In the genomic region with DNA sequence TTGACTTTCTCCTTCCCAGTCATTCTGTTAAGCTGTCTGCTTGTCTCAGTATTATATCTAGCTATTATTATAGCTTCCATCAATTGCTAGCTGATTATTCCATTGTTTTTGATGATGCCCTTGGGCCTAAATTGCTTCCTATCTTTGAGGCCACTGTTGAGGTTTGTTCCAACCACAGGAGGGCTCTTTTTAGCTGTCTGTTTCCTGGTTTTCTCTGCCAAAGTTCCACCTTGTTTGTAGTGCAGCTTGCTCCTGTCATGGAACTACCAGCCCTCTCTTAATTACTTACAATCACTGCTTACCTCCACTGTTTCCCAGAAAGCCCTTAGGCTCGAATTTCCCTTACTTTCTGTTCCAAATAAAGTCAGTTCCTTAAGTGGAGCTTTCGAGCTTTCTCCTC, we compare ENCODE assay signal across 13 cellular contexts.
DNase-seq lines count a peak whose midpoint lies in the region; ATAC-seq and TF ChIP-seq lines count a peak whose summit lies in the region.
"Had no signal": no experiment of that assay in that cellular context is flagged by ENCODE, and none has a peak within 500 bp of the region (broad histone marks: within the 10 kb centered on the region; RNA-seq: fewer than 3 reads in every experiment).

No MANE protein-coding gene starts in this region.

- POLR2A ChIA-PET in CD4-positive, alpha-beta T cell (lab: Charles Lee): no interaction called here

- no peak overlapping the region for H3K27ac ChIP-seq in CD4-positive, alpha-beta T cell (ENCODE audit: low read depth, low read length)
- H3K27ac ChIP-seq: uterus had no signal

- DNase-seq in EH (ENCODE audit: low read depth): peak; percentile 38
- peak; percentile 67 for DNase-seq in NCI-H2107 treated with DMSO at 0.1 percent for 48 hours (lab: John Stamatoyannopoulos, UW; ENCODE audit: unreplicated experiment)
- DNase-seq in epithelial cell of esophagus (ENCODE audit: low read depth): peak; percentile 55
- DNase-seq in osteocyte (ENCODE audit: extremely low spot score, unreplicated experiment): no peak
- DNase-seq in CD4-positive, alpha-beta T cell: no peak
- no peak for DNase-seq in Right ventricle myocardium superior
- no peak for DNase-seq in SKM-1 treated with dmso at 0.1 percent for 144 hours (lab: John Stamatoyannopoulos, UW; ENCODE audit: unreplicated experiment)
- DNase-seq: activated naive CD8-positive, alpha-beta T cell treated with anti-CD3 and anti-CD28 coated beads, Interleukin-2, amount 50 U/mL, for 24 hours; effector memory CD4-positive, alpha-beta T cell; uterus had no signal

- no peak overlapping the region for H3K27ac Mint-ChIP-seq in osteocyte (ENCODE audit: unreplicated experiment)
- no peak overlapping the region for H3K27ac Mint-ChIP-seq in CD4-positive, alpha-beta T cell
- H3K27ac Mint-ChIP-seq: activated naive CD8-positive, alpha-beta T cell treated with anti-CD3 and anti-CD28 coated beads, Interleukin-2, amount 50 U/mL, for 24 hours; natural killer cell treated with Interleukin-12 subunit alpha and Interleukin-12 subunit beta and Interleukin-15 and Interleukin-18, amount 100 ng/mL, for 72 hours; T-helper 2 cell treated with Interferon-gamma antibody and Interleukin-4, amounts not matched to agents 5 μg/mL and 100 μg/mL, for 36 hours had no signal

- CTCF ChIA-PET in CD4-positive, alpha-beta T cell (lab: Charles Lee): no interaction called here

- no peaks in the 10 kb centered on the region for H3K9me3 ChIP-seq in CD4-positive, alpha-beta T cell (ENCODE audit: control insufficient read depth, low read length)
- H3K9me3 ChIP-seq: uterus had no signal

- H3K36me3 Mint-ChIP-seq in osteocyte (ENCODE audit: unreplicated experiment): no peaks in the 10 kb centered on the region
- H3K36me3 Mint-ChIP-seq in CD4-positive, alpha-beta T cell (ENCODE audit: low read depth): no peaks in the 10 kb centered on the region
- H3K36me3 Mint-ChIP-seq: natural killer cell treated with Interleukin-12 subunit alpha and Interleukin-12 subunit beta and Interleukin-15 and Interleukin-18, amount 100 ng/mL, for 72 hours had no signal

- no peaks in the 10 kb centered on the region for H3K27me3 Mint-ChIP-seq in osteocyte (ENCODE audit: unreplicated experiment)
- peaks cover 4% of the 10 kb centered on the region for H3K27me3 Mint-ChIP-seq in CD4-positive, alpha-beta T cell
- H3K27me3 Mint-ChIP-seq: activated naive CD8-positive, alpha-beta T cell treated with anti-CD3 and anti-CD28 coated beads, Interleukin-2, amount 50 U/mL, for 24 hours had no signal

- ATAC-seq in GM21367 (IDR thresholded peaks at IDR 0.05; ENCODE audit: unreplicated experiment) (no peak), Right ventricle myocardium superior (ENCODE audit: poor library complexity) (no peak)
- no peak for ATAC-seq in CD4-positive, alpha-beta T cell (ENCODE audit: poor library complexity)
- ATAC-seq: activated naive CD8-positive, alpha-beta T cell treated with anti-CD3 and anti-CD28 coated beads, Interleukin-2, amount 50 U/mL, for 24 hours; natural killer cell treated with Interleukin-12 subunit alpha and Interleukin-12 subunit beta and Interleukin-15 and Interleukin-18, amount 100 ng/mL, for 72 hours had no signal

- peaks cover 3% of the 10 kb centered on the region for H3K9me3 Mint-ChIP-seq in osteocyte (ENCODE audit: unreplicated experiment)
- H3K9me3 Mint-ChIP-seq in CD4-positive, alpha-beta T cell: no peaks in the 10 kb centered on the region
- H3K9me3 Mint-ChIP-seq: activated naive CD8-positive, alpha-beta T cell treated with anti-CD3 and anti-CD28 coated beads, Interleukin-2, amount 50 U/mL, for 24 hours; T-helper 2 cell treated with Interferon-gamma antibody and Interleukin-4, amounts not matched to agents 5 μg/mL and 100 μg/mL, for 36 hours had no signal

- intact Hi-C loops in CD4-positive, alpha-beta T cell (cut with DNase I, micrococcal nuclease): no loop called here
- intact Hi-C loops in Right ventricle myocardium superior (cut with DNase I): no loop called here

- H3K4me1 Mint-ChIP-seq in osteocyte (ENCODE audit: unreplicated experiment): peaks cover 28% of the 10 kb centered on the region
- no peaks in the 10 kb centered on the region for H3K4me1 Mint-ChIP-seq in CD4-positive, alpha-beta T cell (ENCODE audit: low read depth)
- H3K4me1 Mint-ChIP-seq: activated naive CD8-positive, alpha-beta T cell treated with anti-CD3 and anti-CD28 coated beads, Interleukin-2, amount 50 U/mL, for 24 hours had no signal

- H3K4me3 Mint-ChIP-seq in osteocyte (ENCODE audit: unreplicated experiment): no peak overlapping the region
- no peak overlapping the region for H3K4me3 Mint-ChIP-seq in CD4-positive, alpha-beta T cell
- H3K4me3 Mint-ChIP-seq: activated naive CD8-positive, alpha-beta T cell treated with anti-CD3 and anti-CD28 coated beads, Interleukin-2, amount 50 U/mL, for 24 hours; natural killer cell treated with Interleukin-12 subunit alpha and Interleukin-12 subunit beta and Interleukin-15 and Interleukin-18, amount 100 ng/mL, for 72 hours; T-helper 2 cell treated with Interferon-gamma antibody and Interleukin-4, amounts not matched to agents 5 μg/mL and 100 μg/mL, for 36 hours had no signal

- no peak overlapping the region for H3K4me3 ChIP-seq in epithelial cell of esophagus (ENCODE audit: low read length)
- H3K4me3 ChIP-seq: uterus had no signal

- peaks cover 4% of the 10 kb centered on the region for H3K27me3 ChIP-seq in CD4-positive, alpha-beta T cell (ENCODE audit: control insufficient read depth, insufficient read depth, low read length)
- H3K27me3 ChIP-seq: uterus had no signal

- TF ChIP-seq CTCF in epithelial cell of esophagus (IDR thresholded peaks at IDR 0.05; ENCODE audit: insufficient read depth, low read depth, low read length, missing control alignments) (peak; percentile 51), osteocyte (IDR thresholded peaks at IDR 0.05) (peak; percentile 23)
- no peak for TF ChIP-seq CTCF in CD4-positive, alpha-beta T cell (IDR thresholded peaks at IDR 0.05)

Comparison
In these comparisons a context has a peak if more than half of its experiments do, and no peak if none do; other contexts are left out.
1. DNase-seq: peak in EH (single experiment), NCI-H2107 treated with DMSO at 0.1 percent for 48 hours (single experiment) and epithelial cell of esophagus (single experiment); none in osteocyte (single experiment), CD4-positive, alpha-beta T cell (0 of 10), Right ventricle myocardium superior (single experiment) and SKM-1 treated with dmso at 0.1 percent for 144 hours (single experiment).